Comparison of ENCODE assay signal across 8 cellular contexts in the genomic region with DNA sequence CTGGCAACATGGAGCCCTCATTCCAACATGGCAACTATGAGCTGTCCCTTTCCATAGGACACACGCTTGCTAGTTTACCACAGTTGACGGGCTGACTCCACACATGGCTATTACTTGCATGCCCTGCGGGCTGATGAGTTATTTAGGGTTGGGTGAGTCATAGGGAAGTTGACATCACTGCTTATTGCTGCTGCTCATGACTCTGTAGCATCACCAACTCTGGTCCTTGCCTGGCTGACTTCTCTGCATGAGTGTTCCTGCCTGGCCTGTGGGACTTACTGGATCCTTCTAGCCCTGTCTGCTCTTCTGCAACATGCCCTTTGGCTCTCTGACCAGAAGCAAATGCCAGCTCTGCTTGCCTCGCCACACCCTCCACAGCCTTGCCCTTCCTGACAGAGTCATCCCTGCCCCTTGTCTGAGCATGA.
A peak's percentile ranks its signal among the peaks of the same experiment; 100 is the strongest.
DNase-seq lines count a peak whose midpoint lies in the region; FAIRE-seq and TF ChIP-seq lines count a peak whose summit lies in the region.

No MANE protein-coding gene starts in this region.

- peaks cover 35% of the 10 kb centered on the region for H3F3A ChIP-seq in GM23248 (ENCODE audit: insufficient read depth)

- 0 out of 2 replicates have a peak, but pooled peaks cover 3% of the 10 kb centered on the region for H3K79me2 ChIP-seq in GM23248 (ENCODE audit: insufficient read depth)

- no peak overlapping the region for H3K4me3 ChIP-seq in GM23248
- no peak overlapping the region for H3K4me3 ChIP-seq in astrocyte of the cerebellum (ENCODE audit: low read depth, low read length)
- no peak overlapping the region for H3K4me3 ChIP-seq in mesodermal cell (ENCODE audit: extremely low read depth, insufficient read depth, low read length, poor library complexity, severe bottlenecking)
- H3K4me3 ChIP-seq in prostate gland, result no peak overlapping the region
- no peak overlapping the region for H3K4me3 ChIP-seq in kidney (ENCODE audit: low read length in 2 of 2)

- TF ChIP-seq CTCF in GM13977 (IDR thresholded peaks at IDR 0.05; ENCODE audit: extremely low read depth, insufficient read depth, missing control alignments), result no peak
- TF ChIP-seq CTCF in astrocyte of the cerebellum (IDR thresholded peaks at IDR 0.05; ENCODE audit: low read depth, low read length, missing control alignments), result no peak
- TF ChIP-seq CTCF in prostate gland (IDR thresholded peaks at IDR 0.05), result no peak
- TF ChIP-seq CTCF in kidney (IDR thresholded peaks at IDR 0.05; ENCODE audit: borderline replicate concordance, extremely low read depth, insufficient read depth), result no peak

- H2AFZ ChIP-seq in GM23248, result 0 out of 2 replicates have a peak overlapping the region, but pooled peaks have one; percentile 5

- H3K4me1 ChIP-seq in GM23248 (ENCODE audit: insufficient read depth), result peaks cover 29% of the 10 kb centered on the region
- no peaks in the 10 kb centered on the region for H3K4me1 ChIP-seq in mesodermal cell (ENCODE audit: control insufficient read depth, insufficient read depth, low read length, poor library complexity, severe bottlenecking)
- no peaks in the 10 kb centered on the region for H3K4me1 ChIP-seq in prostate gland (replicated peaks)
- no peaks in the 10 kb centered on the region for H3K4me1 ChIP-seq in kidney (ENCODE audit: control insufficient read depth in 1 of 2, insufficient read depth in 1 of 2, low read depth in 1 of 2, low read length in 2 of 2)

- no peaks in the 10 kb centered on the region for H3K9me2 ChIP-seq in GM23248 (ENCODE audit: insufficient read depth)

- H3K9me3 ChIP-seq in GM23248 (ENCODE audit: low read depth), result no peaks in the 10 kb centered on the region
- no peaks in the 10 kb centered on the region for H3K9me3 ChIP-seq in mesodermal cell (ENCODE audit: control insufficient read depth, low read length)
- H3K9me3 ChIP-seq in prostate gland, result no peaks in the 10 kb centered on the region
- H3K9me3 ChIP-seq in kidney (ENCODE audit: control insufficient read depth in 1 of 2, low read length in 2 of 2), result no peaks in the 10 kb centered on the region

- H3K9ac ChIP-seq in GM23248 (peak overlapping the region; percentile 71), kidney (ENCODE audit: low read length in 2 of 2) (no peak overlapping the region)

- H3K27me3 ChIP-seq in GM23248 (replicated peaks; ENCODE audit: insufficient read depth) (no peaks in the 10 kb centered on the region), prostate gland (replicated peaks; ENCODE audit: insufficient read depth) (no peaks in the 10 kb centered on the region)

- in situ Hi-C loops in GM13977 (cut with MboI; ENCODE audit: low pct_unique_long_range_greater_than_20kb, low sequenced_read_pairs, unreplicated experiment) (no loop called here), GM23248 (cut with MboI) (no loop called here), astrocyte of the cerebellum (cut with HindIII; ENCODE audit: low sequenced_read_pairs) (no loop called here)

- TF ChIP-seq POLR2A in prostate gland (IDR thresholded peaks at IDR 0.05), result no peak

- H3K27ac ChIP-seq in GM23248, result peak overlapping the region; percentile 95
- H3K27ac ChIP-seq in mesodermal cell (ENCODE audit: low read depth, low read length, severe bottlenecking), result peak overlapping the region; percentile 20
- no peak overlapping the region for H3K27ac ChIP-seq in prostate gland
- no peak overlapping the region for H3K27ac ChIP-seq in kidney (ENCODE audit: low read depth in 2 of 2, low read length in 2 of 2)

- H3K4me2 ChIP-seq in GM23248 (ENCODE audit: unreplicated experiment), result no peak overlapping the region

- no peak for FAIRE-seq in kidney (lab: Jason Lieb, UNC)

- no peaks in the 10 kb centered on the region for H4K20me1 ChIP-seq in GM23248 (ENCODE audit: insufficient read depth)

- H3K36me3 ChIP-seq in GM23248 (ENCODE audit: low read depth) (peaks cover 10% of the 10 kb centered on the region; the same call in 1 of the 2 replicates), mesodermal cell (ENCODE audit: control insufficient read depth, insufficient read depth, low read length) (peaks cover 84% of the 10 kb centered on the region), prostate gland (no peaks in the 10 kb centered on the region), kidney (ENCODE audit: control insufficient read depth in 1 of 2, insufficient read depth in 2 of 2, low read length in 2 of 2) (peaks cover 14 to 40% of the 10 kb centered on the region in 2 donors)

- intact Hi-C loops in prostate gland (cut with DNase I) (no loop called here), kidney (cut with DNase I) (no loop called here)

- DNase-seq in GM13977 (ENCODE audit: low spot score) (peak; percentile 60), GM23248 (peak; percentile 100), Kasumi-1 (lab: John Stamatoyannopoulos, UW) (peak; percentile 47 to 64), astrocyte of the cerebellum (ENCODE audit: low read depth) (peak; percentile 87), prostate gland (ENCODE audit: low spot score) (no peak), NCI-H524 treated with DMSO at 0.1 percent for 48 hours (lab: John Stamatoyannopoulos, UW) (no peak), kidney (no peak)

- WGBS in GM23248 (ENCODE audit: low coverage in 1 of 2, low lambda C conversion rate in 2 of 2, missing lambda C conversion rate in 2 of 2), 2 experiments, result 0 to 3% methylated on average over 4 of the region's 4 CpGs
- WGBS in mesodermal cell (ENCODE audit: insufficient coverage in 2 of 2), 2 experiments, result 76% methylated on average over 2 of the region's 4 CpGs; no CpG with 5 or more reads in 1 of the 2 experiments
- 80% methylated on average over 4 of the region's 4 CpGs for WGBS in prostate gland

Comparison
In these comparisons a context has a peak if more than half of its experiments do, and no peak if none do; other contexts are left out.
1. DNase-seq: peak in GM13977 (single experiment), GM23248 (single experiment), Kasumi-1 (2 of 2) and astrocyte of the cerebellum (single experiment); none in prostate gland (single experiment), NCI-H524 treated with DMSO at 0.1 percent for 48 hours (single experiment) and kidney (single experiment).
2. H3K27ac ChIP-seq: peak in GM23248 (single experiment) and mesodermal cell (single experiment); none in prostate gland (0 of 2) and kidney (0 of 2).